2 cellular contexts compared by ENCODE assay signal in genomic region chr7:33530664-33531063, GRCh38.
A peak's percentile ranks its signal among the peaks of the same experiment; 100 is the strongest.
TF ChIP-seq lines count a peak whose summit lies in the region.

No MANE protein-coding gene starts in this region.

TF ChIP-seq in HepG2, 621 proteins besides CTCF, POLR2A, EP300 and RAD21:
- no peak for TF ChIP-seq ZNF430 (CRISPR knock-in tag; IDR thresholded peaks at IDR 0.05)
- TF ChIP-seq CREB3 (CRISPR knock-in tag; IDR thresholded peaks at IDR 0.05) = no peak
- peak; percentile 79 for TF ChIP-seq ZNF652 (CRISPR knock-in tag; IDR thresholded peaks at IDR 0.05; ENCODE audit: borderline replicate concordance, low read depth)

TF ChIP-seq in GM12878, 131 proteins besides CTCF, POLR2A, EP300 and RAD21:
- TF ChIP-seq RELB (IDR thresholded peaks at IDR 0.05; ENCODE audit: low read depth) (no peak), IRF4 (IDR thresholded peaks at IDR 0.05; ENCODE audit: low read depth, low read length) (no peak), SMC3 (IDR thresholded peaks at IDR 0.05; ENCODE audit: borderline replicate concordance, low read length) (no peak), HSF1 (IDR thresholded peaks at IDR 0.05; ENCODE audit: low read depth, low read length) (no peak), CBFB (IDR thresholded peaks at IDR 0.05; ENCODE audit: low read depth) (no peak), TCF7 (IDR thresholded peaks at IDR 0.05; ENCODE audit: borderline replicate concordance) (no peak), ASH2L (IDR thresholded peaks at IDR 0.05; ENCODE audit: borderline replicate concordance, low read depth) (no peak), ZNF687 (IDR thresholded peaks at IDR 0.05) (no peak), E2F4 (IDR thresholded peaks at IDR 0.05; ENCODE audit: low read depth, low read length) (no peak), HDGF (IDR thresholded peaks at IDR 0.05) (no peak), ZSCAN29 (IDR thresholded peaks at IDR 0.05) (no peak), SREBF2 (IDR thresholded peaks at IDR 0.05; ENCODE audit: low read length) (no peak), NRF1 (conservative IDR thresholded peaks at IDR 0.05; ENCODE audit: low read depth, low read length) (no peak), ZBTB4 (CRISPR knock-in tag; IDR thresholded peaks at IDR 0.05) (no peak), YBX1 (IDR thresholded peaks at IDR 0.05) (no peak), SPI1 (IDR thresholded peaks at IDR 0.05; ENCODE audit: borderline replicate concordance, insufficient read depth, low read depth, low read length) (no peak), RBBP5 (conservative IDR thresholded peaks at IDR 0.05) (no peak)
TF ChIP-seq in GM12878: peak in this region for 0.
